ENCODE assay signal across 1 cellular context in the genomic region with DNA sequence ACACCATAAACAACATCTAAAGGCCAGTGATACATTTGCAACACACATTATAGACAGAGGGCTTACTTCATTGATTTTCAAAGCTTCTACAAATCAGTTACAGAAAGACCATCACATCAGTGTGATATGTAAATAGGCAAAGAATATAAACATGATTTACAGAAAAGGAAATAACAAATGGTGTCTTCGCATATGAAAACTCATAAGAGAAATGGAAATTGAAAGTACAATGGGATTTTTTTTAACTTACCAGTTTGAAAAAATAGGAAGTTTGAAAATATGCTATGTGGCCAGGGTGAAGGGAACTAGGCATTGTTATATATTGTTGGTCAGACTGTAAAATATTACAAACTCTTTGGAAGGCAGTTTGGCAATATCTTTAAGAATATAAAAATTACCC.
TF ChIP-seq lines count a peak whose summit lies in the region.

No MANE protein-coding gene starts in this region.

TF ChIP-seq in IMR-90, 13 proteins besides CTCF, POLR2A, EP300 and RAD21 (continued from another document):
- TF ChIP-seq MAZ (IDR thresholded peaks at IDR 0.05; ENCODE audit: borderline replicate concordance, low read depth, low read length) (no peak), CEBPB (IDR thresholded peaks at IDR 0.05; ENCODE audit: low read depth, low read length) (no peak), MAFK (IDR thresholded peaks at IDR 0.05; ENCODE audit: low read depth, low read length) (no peak), SMC3 (IDR thresholded peaks at IDR 0.05; ENCODE audit: low read depth, low read length) (no peak), BHLHE40 (IDR thresholded peaks at IDR 0.05; ENCODE audit: low read depth, low read length) (no peak), FOS (IDR thresholded peaks at IDR 0.05; ENCODE audit: low read depth, low read length) (no peak), CHD1 (IDR thresholded peaks at IDR 0.05; ENCODE audit: low read depth, low read length) (no peak), NFE2L2 (IDR thresholded peaks at IDR 0.05; ENCODE audit: low read depth, low read length) (no peak), RFX5 (IDR thresholded peaks at IDR 0.05; ENCODE audit: low read depth, low read length) (no peak)
- TF ChIP-seq, protein P1, sequence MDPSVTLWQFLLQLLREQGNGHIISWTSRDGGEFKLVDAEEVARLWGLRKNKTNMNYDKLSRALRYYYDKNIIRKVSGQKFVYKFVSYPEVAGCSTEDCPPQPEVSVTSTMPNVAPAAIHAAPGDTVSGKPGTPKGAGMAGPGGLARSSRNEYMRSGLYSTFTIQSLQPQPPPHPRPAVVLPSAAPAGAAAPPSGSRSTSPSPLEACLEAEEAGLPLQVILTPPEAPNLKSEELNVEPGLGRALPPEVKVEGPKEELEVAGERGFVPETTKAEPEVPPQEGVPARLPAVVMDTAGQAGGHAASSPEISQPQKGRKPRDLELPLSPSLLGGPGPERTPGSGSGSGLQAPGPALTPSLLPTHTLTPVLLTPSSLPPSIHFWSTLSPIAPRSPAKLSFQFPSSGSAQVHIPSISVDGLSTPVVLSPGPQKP (IDR thresholded peaks at IDR 0.05; ENCODE audit: borderline replicate concordance, low read depth, low read length), result no peak
- TF ChIP-seq, protein P2, sequence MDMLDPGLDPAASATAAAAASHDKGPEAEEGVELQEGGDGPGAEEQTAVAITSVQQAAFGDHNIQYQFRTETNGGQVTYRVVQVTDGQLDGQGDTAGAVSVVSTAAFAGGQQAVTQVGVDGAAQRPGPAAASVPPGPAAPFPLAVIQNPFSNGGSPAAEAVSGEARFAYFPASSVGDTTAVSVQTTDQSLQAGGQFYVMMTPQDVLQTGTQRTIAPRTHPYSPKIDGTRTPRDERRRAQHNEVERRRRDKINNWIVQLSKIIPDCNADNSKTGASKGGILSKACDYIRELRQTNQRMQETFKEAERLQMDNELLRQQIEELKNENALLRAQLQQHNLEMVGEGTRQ (IDR thresholded peaks at IDR 0.05; ENCODE audit: low read depth, low read length), result no peak
